ENCODE assay signal across 1 cellular context in the genomic region with DNA sequence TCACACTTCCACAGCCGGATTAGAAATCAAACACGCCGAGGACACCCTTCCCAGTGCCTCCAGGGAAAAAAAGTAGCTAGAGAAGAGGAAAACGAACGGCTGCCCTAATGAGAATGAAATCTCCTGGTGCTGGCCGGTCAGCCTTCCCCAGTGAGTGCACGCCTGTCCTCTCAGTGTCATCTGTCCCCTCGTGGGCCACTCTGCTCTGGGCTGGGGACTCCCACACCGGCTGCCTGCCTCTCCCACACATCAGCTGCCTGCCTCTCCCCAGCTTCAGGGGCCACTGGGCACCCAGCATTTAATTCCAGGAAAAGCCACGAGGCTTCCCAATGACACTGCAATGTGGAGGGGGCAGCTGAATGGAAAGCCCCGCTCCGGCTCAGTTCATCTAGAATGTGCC.
TF ChIP-seq lines count a peak whose summit lies in the region.

No MANE protein-coding gene starts in this region.

TF ChIP-seq in HepG2, 621 proteins besides CTCF, POLR2A, EP300 and RAD21:
- TF ChIP-seq TOE1 (CRISPR knock-in tag; IDR thresholded peaks at IDR 0.05): no peak
- no peak for TF ChIP-seq CEBPG (CRISPR knock-in tag; IDR thresholded peaks at IDR 0.05)
- no peak for TF ChIP-seq ZBTB21 (CRISPR knock-in tag; IDR thresholded peaks at IDR 0.05)
- TF ChIP-seq CHD4 (IDR thresholded peaks at IDR 0.05; ENCODE audit: borderline replicate concordance, low read length): no peak
- TF ChIP-seq, protein P1, sequence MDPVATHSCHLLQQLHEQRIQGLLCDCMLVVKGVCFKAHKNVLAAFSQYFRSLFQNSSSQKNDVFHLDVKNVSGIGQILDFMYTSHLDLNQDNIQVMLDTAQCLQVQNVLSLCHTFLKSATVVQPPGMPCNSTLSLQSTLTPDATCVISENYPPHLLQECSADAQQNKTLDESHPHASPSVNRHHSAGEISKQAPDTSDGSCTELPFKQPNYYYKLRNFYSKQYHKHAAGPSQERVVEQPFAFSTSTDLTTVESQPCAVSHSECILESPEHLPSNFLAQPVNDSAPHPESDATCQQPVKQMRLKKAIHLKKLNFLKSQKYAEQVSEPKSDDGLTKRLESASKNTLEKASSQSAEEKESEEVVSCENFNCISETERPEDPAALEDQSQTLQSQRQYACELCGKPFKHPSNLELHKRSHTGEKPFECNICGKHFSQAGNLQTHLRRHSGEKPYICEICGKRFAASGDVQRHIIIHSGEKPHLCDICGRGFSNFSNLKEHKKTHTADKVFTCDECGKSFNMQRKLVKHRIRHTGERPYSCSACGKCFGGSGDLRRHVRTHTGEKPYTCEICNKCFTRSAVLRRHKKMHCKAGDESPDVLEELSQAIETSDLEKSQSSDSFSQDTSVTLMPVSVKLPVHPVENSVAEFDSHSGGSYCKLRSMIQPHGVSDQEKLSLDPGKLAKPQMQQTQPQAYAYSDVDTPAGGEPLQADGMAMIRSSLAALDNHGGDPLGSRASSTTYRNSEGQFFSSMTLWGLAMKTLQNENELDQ (CRISPR knock-in tag; IDR thresholded peaks at IDR 0.05; ENCODE audit: borderline replicate concordance): no peak
- TF ChIP-seq ZNF33A (CRISPR knock-in tag; IDR thresholded peaks at IDR 0.05; ENCODE audit: borderline replicate concordance): no peak
- no peak for TF ChIP-seq GTF3A (CRISPR knock-in tag; conservative IDR thresholded peaks at IDR 0.05)
- no peak for TF ChIP-seq ETV6 (CRISPR knock-in tag; conservative IDR thresholded peaks at IDR 0.05)
- TF ChIP-seq ZNF225 (CRISPR knock-in tag; IDR thresholded peaks at IDR 0.05): no peak
- TF ChIP-seq MZF1 (CRISPR knock-in tag; IDR thresholded peaks at IDR 0.05; ENCODE audit: borderline replicate concordance): no peak
- no peak for TF ChIP-seq SOX13 (IDR thresholded peaks at IDR 0.05)
- TF ChIP-seq SOX13 (CRISPR knock-in tag; conservative IDR thresholded peaks at IDR 0.05 in 1 of 2, IDR thresholded peaks at IDR 0.05 in 1 of 2): no peak
- no peak for TF ChIP-seq ZNF569 (CRISPR knock-in tag; IDR thresholded peaks at IDR 0.05; ENCODE audit: borderline replicate concordance)
- no peak for TF ChIP-seq ZNF547 (CRISPR knock-in tag; IDR thresholded peaks at IDR 0.05)
- TF ChIP-seq, protein P2, sequence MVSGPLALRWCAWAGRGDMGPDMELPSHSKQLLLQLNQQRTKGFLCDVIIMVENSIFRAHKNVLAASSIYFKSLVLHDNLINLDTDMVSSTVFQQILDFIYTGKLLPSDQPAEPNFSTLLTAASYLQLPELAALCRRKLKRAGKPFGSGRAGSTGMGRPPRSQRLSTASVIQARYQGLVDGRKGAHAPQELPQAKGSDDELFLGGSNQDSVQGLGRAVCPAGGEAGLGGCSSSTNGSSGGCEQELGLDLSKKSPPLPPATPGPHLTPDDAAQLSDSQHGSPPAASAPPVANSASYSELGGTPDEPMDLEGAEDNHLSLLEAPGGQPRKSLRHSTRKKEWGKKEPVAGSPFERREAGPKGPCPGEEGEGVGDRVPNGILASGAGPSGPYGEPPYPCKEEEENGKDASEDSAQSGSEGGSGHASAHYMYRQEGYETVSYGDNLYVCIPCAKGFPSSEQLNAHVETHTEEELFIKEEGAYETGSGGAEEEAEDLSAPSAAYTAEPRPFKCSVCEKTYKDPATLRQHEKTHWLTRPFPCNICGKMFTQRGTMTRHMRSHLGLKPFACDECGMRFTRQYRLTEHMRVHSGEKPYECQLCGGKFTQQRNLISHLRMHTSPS (CRISPR knock-in tag; IDR thresholded peaks at IDR 0.05; ENCODE audit: low read depth): no peak
- no peak for TF ChIP-seq KDM4B (CRISPR knock-in tag; IDR thresholded peaks at IDR 0.05)
